ENCODE assay signal across 7 cellular contexts in the genomic region with DNA sequence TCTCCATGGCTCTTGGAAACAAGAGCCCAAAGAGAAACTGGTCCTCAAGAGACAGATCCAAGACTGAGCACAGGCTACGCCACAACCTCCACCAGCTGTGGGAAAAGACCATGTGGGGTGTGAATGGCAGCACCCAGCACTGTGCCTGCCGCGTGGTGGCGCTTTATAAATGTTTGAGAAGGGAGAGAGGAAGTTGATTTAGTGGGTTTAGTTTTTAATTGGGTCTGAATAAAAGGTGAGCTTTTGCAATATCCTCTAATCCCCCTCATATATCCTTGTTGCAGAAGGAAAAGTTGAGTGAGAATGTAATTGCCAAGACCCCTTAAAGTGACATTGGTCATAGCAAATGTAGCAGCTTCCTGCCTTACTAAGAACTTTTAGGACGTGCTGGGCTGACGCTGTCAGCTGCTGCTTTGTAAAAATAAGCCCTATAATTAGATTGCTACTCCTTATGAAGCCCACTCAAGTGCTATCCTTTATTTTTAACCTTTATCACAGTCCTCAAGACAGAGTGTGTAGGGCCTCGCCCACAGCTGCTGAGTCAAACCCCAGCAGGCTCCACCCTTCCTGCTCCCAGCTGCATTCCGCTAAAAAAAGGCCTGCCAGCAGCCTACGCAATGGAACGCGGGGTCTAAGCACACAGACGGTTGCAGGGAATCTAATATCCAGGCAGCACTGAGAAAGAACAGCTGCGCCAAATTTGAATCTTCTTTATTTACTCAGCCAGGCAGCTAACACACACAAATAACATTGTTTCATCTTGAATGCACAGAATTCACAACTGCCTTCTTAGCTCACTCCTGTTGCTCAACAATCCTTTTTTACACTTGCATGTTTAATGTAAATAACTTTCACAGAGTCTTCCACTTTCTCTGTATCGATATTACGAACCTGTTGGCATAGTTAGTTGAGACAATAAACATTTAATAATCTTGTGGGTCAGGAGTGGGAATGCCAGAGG. TPM values are rescaled to one million over a fixed set of nuclear protein-coding genes. Genes with fewer than 3 reads are reported as not detected.
A peak's percentile ranks its signal among the peaks of the same experiment; 100 is the strongest.
DNase-seq lines count a peak whose midpoint lies in the region; ATAC-seq lines count a peak whose summit lies in the region.

No MANE protein-coding gene starts in this region.

- DNase-seq in NCI-H446 treated with DMSO at 0.1 percent for 48 hours (lab: John Stamatoyannopoulos, UW): peak; percentile 20
- DNase-seq in activated CD4-positive, alpha-beta T cell treated with anti-CD3 and anti-CD28 coated beads, Interleukin-2, amount 50 U/mL, for 1 hour: peak; percentile 63
- DNase-seq in ecto neural progenitor cell (ENCODE audit: low spot score): peak; percentile 75
- DNase-seq in lung microvascular endothelial cell (ENCODE audit: low read depth in 2 of 2): peak; percentile 86 to 87
- peak; percentile 8 to 42 (median 16) for DNase-seq in stimulated activated CD4-positive, alpha-beta T cell treated with anti-CD3 and anti-CD28 coated beads, TNF-alpha, amount 100 ng/mL, for 1 hour (ENCODE audit: low read depth in 3 of 3, low spot score in 1 of 3)

- peak; percentile 72 for ATAC-seq in GM18502 (IDR thresholded peaks at IDR 0.05; ENCODE audit: poor library complexity, unreplicated experiment)
- peak; percentile 66 for ATAC-seq in HG02870 (IDR thresholded peaks at IDR 0.05; ENCODE audit: unreplicated experiment)

RNA-seq across cellular contexts. Expression of a gene that starts 47.3 kb away (rescaled TPM):
- 100.0 and 116 TPM in 2 replicates for total RNA-seq in lung microvascular endothelial cell

Comparison
In these comparisons a context has a peak if more than half of its experiments do, and no peak if none do; other contexts are left out.
1. Peak in every context shown above with its lines: DNase-seq and ATAC-seq.
2. DNase-seq: peak in every context shown above with its lines; median percentile 86 in lung microvascular endothelial cell; 75 in ecto neural progenitor cell; 63 in activated CD4-positive, alpha-beta T cell treated with anti-CD3 and anti-CD28 coated beads, Interleukin-2, amount 50 U/mL, for 1 hour; 20 in NCI-H446 treated with DMSO at 0.1 percent for 48 hours; 16 in stimulated activated CD4-positive, alpha-beta T cell treated with anti-CD3 and anti-CD28 coated beads, TNF-alpha, amount 100 ng/mL, for 1 hour.